Comparison of ENCODE assay signal across 1 cellular context in the genomic region with DNA sequence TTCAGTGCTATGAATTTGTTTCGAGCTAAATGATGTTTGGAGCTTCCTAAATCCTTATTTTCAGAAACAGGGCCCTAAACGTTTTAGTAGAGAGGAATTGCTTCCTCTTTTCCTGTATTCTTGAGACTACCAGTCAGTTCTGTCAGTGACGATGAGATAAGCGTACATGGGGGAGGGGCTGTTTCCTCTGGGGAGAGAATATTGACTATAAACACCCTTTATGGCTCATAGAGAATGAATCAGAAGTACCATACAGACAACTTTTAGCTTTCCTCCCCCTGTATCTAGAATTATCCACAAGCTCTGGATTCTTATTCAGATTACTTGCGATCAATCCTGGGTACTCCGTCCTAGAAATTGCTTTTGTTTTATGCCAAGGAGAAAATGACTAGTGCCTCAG.
TF ChIP-seq lines count a peak whose summit lies in the region.

No MANE protein-coding gene starts in this region.

TF ChIP-seq in K562, 482 proteins besides CTCF, POLR2A, EP300 and RAD21 (continued from another document):
- TF ChIP-seq PBX2 (CRISPR knock-in tag; IDR thresholded peaks at IDR 0.05; ENCODE audit: low read depth): no peak
- peak; percentile 67 for TF ChIP-seq PBX2 (tag; conservative IDR thresholded peaks at IDR 0.05; ENCODE audit: low read depth)
- peak; percentile 79 for TF ChIP-seq CREM (IDR thresholded peaks at IDR 0.05; ENCODE audit: low read depth)
- TF ChIP-seq ATF7 (IDR thresholded peaks at IDR 0.05): peak; percentile 70
- peak; percentile 86 for TF ChIP-seq SMARCA4 (IDR thresholded peaks at IDR 0.05)
- TF ChIP-seq SOX6 (IDR thresholded peaks at IDR 0.05): peak; percentile 50; the same call in 1 of the 2 replicates
- TF ChIP-seq ELF2 (CRISPR knock-in tag; IDR thresholded peaks at IDR 0.05): no peak
- TF ChIP-seq HDAC3 (IDR thresholded peaks at IDR 0.05; ENCODE audit: borderline replicate concordance, partially characterized antibody): peak; percentile 13
- TF ChIP-seq HMG20A (CRISPR knock-in tag; conservative IDR thresholded peaks at IDR 0.05): no peak
- no peak for TF ChIP-seq KDM5B (IDR thresholded peaks at IDR 0.05; ENCODE audit: insufficient replicate concordance, low read depth, low read length)
- no peak for TF ChIP-seq OTX1 (CRISPR knock-in tag; IDR thresholded peaks at IDR 0.05)
- TF ChIP-seq MAZ (CRISPR knock-in tag; conservative IDR thresholded peaks at IDR 0.05 in 1 of 2, IDR thresholded peaks at IDR 0.05 in 1 of 2): peak in 1 of 2 experiments; percentile 90; a peak in 3 of 4 replicates
- TF ChIP-seq MEIS2 (IDR thresholded peaks at IDR 0.05; ENCODE audit: partially characterized antibody): peak; percentile 79
- TF ChIP-seq, protein P1, sequence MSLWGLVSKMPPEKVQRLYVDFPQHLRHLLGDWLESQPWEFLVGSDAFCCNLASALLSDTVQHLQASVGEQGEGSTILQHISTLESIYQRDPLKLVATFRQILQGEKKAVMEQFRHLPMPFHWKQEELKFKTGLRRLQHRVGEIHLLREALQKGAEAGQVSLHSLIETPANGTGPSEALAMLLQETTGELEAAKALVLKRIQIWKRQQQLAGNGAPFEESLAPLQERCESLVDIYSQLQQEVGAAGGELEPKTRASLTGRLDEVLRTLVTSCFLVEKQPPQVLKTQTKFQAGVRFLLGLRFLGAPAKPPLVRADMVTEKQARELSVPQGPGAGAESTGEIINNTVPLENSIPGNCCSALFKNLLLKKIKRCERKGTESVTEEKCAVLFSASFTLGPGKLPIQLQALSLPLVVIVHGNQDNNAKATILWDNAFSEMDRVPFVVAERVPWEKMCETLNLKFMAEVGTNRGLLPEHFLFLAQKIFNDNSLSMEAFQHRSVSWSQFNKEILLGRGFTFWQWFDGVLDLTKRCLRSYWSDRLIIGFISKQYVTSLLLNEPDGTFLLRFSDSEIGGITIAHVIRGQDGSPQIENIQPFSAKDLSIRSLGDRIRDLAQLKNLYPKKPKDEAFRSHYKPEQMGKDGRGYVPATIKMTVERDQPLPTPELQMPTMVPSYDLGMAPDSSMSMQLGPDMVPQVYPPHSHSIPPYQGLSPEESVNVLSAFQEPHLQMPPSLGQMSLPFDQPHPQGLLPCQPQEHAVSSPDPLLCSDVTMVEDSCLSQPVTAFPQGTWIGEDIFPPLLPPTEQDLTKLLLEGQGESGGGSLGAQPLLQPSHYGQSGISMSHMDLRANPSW (CRISPR knock-in tag; IDR thresholded peaks at IDR 0.05): no peak
- 0 out of 2 replicates have a peak, but pooled peaks have one; percentile 43 for TF ChIP-seq SPI1 (IDR thresholded peaks at IDR 0.05; ENCODE audit: borderline replicate concordance, low read depth, low read length)
- no peak for TF ChIP-seq ZNF384 (IDR thresholded peaks at IDR 0.05; ENCODE audit: low read depth, low read length)
- TF ChIP-seq, protein P2, sequence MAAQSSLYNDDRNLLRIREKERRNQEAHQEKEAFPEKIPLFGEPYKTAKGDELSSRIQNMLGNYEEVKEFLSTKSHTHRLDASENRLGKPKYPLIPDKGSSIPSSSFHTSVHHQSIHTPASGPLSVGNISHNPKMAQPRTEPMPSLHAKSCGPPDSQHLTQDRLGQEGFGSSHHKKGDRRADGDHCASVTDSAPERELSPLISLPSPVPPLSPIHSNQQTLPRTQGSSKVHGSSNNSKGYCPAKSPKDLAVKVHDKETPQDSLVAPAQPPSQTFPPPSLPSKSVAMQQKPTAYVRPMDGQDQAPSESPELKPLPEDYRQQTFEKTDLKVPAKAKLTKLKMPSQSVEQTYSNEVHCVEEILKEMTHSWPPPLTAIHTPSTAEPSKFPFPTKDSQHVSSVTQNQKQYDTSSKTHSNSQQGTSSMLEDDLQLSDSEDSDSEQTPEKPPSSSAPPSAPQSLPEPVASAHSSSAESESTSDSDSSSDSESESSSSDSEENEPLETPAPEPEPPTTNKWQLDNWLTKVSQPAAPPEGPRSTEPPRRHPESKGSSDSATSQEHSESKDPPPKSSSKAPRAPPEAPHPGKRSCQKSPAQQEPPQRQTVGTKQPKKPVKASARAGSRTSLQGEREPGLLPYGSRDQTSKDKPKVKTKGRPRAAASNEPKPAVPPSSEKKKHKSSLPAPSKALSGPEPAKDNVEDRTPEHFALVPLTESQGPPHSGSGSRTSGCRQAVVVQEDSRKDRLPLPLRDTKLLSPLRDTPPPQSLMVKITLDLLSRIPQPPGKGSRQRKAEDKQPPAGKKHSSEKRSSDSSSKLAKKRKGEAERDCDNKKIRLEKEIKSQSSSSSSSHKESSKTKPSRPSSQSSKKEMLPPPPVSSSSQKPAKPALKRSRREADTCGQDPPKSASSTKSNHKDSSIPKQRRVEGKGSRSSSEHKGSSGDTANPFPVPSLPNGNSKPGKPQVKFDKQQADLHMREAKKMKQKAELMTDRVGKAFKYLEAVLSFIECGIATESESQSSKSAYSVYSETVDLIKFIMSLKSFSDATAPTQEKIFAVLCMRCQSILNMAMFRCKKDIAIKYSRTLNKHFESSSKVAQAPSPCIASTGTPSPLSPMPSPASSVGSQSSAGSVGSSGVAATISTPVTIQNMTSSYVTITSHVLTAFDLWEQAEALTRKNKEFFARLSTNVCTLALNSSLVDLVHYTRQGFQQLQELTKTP (IDR thresholded peaks at IDR 0.05; ENCODE audit: low read depth in 1 of 2, partially characterized antibody in 2 of 2): peak; percentile 54 to 55
- peak; percentile 88 for TF ChIP-seq DPF2 (IDR thresholded peaks at IDR 0.05)
- TF ChIP-seq, protein P3, sequence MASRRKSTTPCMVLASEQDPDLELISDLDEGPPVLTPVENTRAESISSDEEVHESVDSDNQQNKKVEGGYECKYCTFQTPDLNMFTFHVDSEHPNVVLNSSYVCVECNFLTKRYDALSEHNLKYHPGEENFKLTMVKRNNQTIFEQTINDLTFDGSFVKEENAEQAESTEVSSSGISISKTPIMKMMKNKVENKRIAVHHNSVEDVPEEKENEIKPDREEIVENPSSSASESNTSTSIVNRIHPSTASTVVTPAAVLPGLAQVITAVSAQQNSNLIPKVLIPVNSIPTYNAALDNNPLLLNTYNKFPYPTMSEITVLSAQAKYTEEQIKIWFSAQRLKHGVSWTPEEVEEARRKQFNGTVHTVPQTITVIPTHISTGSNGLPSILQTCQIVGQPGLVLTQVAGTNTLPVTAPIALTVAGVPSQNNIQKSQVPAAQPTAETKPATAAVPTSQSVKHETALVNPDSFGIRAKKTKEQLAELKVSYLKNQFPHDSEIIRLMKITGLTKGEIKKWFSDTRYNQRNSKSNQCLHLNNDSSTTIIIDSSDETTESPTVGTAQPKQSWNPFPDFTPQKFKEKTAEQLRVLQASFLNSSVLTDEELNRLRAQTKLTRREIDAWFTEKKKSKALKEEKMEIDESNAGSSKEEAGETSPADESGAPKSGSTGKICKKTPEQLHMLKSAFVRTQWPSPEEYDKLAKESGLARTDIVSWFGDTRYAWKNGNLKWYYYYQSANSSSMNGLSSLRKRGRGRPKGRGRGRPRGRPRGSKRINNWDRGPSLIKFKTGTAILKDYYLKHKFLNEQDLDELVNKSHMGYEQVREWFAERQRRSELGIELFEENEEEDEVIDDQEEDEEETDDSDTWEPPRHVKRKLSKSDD (conservative IDR thresholded peaks at IDR 0.05; ENCODE audit: low read length): no peak
- TF ChIP-seq ZNF318 (IDR thresholded peaks at IDR 0.05; ENCODE audit: borderline replicate concordance in 1 of 2, low read depth in 1 of 2): 0 out of 4 replicates have a peak, but pooled peaks of 1 of the 2 experiments have one; percentile 25
- no peak for TF ChIP-seq PCBP1 (IDR thresholded peaks at IDR 0.05; ENCODE audit: low read depth, low read length, poor library complexity, severe bottlenecking)
- TF ChIP-seq ZNF561 (CRISPR knock-in tag; conservative IDR thresholded peaks at IDR 0.05): no peak
